8 cellular contexts compared by ENCODE assay signal in genomic region chr1:67735806-67736627, GRCh38. TPM values are rescaled to one million over a fixed set of nuclear protein-coding genes. Genes with fewer than 3 reads are reported as not detected.
A peak's percentile ranks its signal among the peaks of the same experiment; 100 is the strongest.
DNase-seq lines count a peak whose midpoint lies in the region; ATAC-seq and TF ChIP-seq lines count a peak whose summit lies in the region.

No MANE protein-coding gene starts in this region.

- POLR2A ChIA-PET in naive thymus-derived CD4-positive, alpha-beta T cell (lab: Charles Lee), result interaction anchor here (2.3 kb wide), 1 partner anchor 50 kb away, joined by 11 read pairs; the partner anchor contains the start of gene GADD45A

- peak overlapping the region; percentile 35 for H3K4me3 ChIP-seq in naive thymus-derived CD4-positive, alpha-beta T cell (ENCODE audit: low read length)
- H3K4me3 ChIP-seq in tibial artery, result peak overlapping the region in 1 of 2 donors; percentile 22

- H3K27me3 ChIP-seq in naive thymus-derived CD4-positive, alpha-beta T cell (ENCODE audit: control insufficient read depth in 2 of 2, insufficient read depth in 2 of 2, low read length in 2 of 2), result no peaks in the 10 kb centered on the region
- no peaks in the 10 kb centered on the region for H3K27me3 ChIP-seq in tibial artery

- TF ChIP-seq CTCF in tibial artery (IDR thresholded peaks at IDR 0.05), result no peak

- peak; percentile 92 for ATAC-seq in HG02759 (IDR thresholded peaks at IDR 0.05; ENCODE audit: unreplicated experiment)
- peak; percentile 84 for ATAC-seq in naive thymus-derived CD4-positive, alpha-beta T cell

- no peaks in the 10 kb centered on the region for H3K9me3 ChIP-seq in naive thymus-derived CD4-positive, alpha-beta T cell (ENCODE audit: control insufficient read depth in 2 of 3, low read length in 3 of 3)
- H3K9me3 ChIP-seq in tibial artery, result no peaks in the 10 kb centered on the region

- DNase-seq in NCI-H2081 (lab: John Stamatoyannopoulos, UW), result peak; percentile 39 to 66
- no peak for DNase-seq in NCI-H2081 treated with DMSO at 0.1 percent for 48 hours (lab: John Stamatoyannopoulos, UW)
- DNase-seq in NCI-H2029 (lab: John Stamatoyannopoulos, UW), result peak; percentile 95
- DNase-seq in activated CD4-positive, alpha-beta T cell treated with anti-CD3 and anti-CD28 coated beads, Interleukin-2, amount 50 U/mL, for 48 hours, result peak; percentile 34 to 51
- no peak for DNase-seq in epithelial cell of prostate (ENCODE audit: low read depth, low spot score)
- peak in 8 of 9 donors; percentile 7 to 42 (median 30) for DNase-seq in naive thymus-derived CD4-positive, alpha-beta T cell
- peak; percentile 85 to 88 for DNase-seq in tibial artery

- peaks cover 7 to 11% of the 10 kb centered on the region in 2 donors for H3K4me1 ChIP-seq in naive thymus-derived CD4-positive, alpha-beta T cell (ENCODE audit: control insufficient read depth in 2 of 2, insufficient read depth in 2 of 2, low read length in 2 of 2)
- H3K4me1 ChIP-seq in tibial artery, result peaks cover 3 to 91% (median 71%) of the 10 kb centered on the region in 4 donors

- intact Hi-C loops in naive thymus-derived CD4-positive, alpha-beta T cell (cut with micrococcal nuclease), result loop anchor here (1.0 to 2.0 kb wide), 2 partner anchors 51 kb away; partner anchors contain the start of gene GADD45A (in 2 of the 2)
- intact Hi-C loops in tibial artery (cut with DNase I; ENCODE audit: low total_unique reads), result no loop called here

- H3K27ac ChIP-seq in epithelial cell of prostate, result peak overlapping the region; percentile 88
- H3K27ac ChIP-seq in naive thymus-derived CD4-positive, alpha-beta T cell (ENCODE audit: low read depth, low read length), result peak overlapping the region; percentile 22
- peak overlapping the region; percentile 67 to 74 for H3K27ac ChIP-seq in tibial artery

- CTCF ChIA-PET in naive thymus-derived CD4-positive, alpha-beta T cell (lab: Charles Lee), result interaction anchor here (2.6 kb wide), 1 partner anchor 24 kb away, joined by 10 read pairs; no protein-coding TSS in a partner anchor

- H3K36me3 Mint-ChIP-seq in naive thymus-derived CD4-positive, alpha-beta T cell, result no peaks in the 10 kb centered on the region

- peaks cover 14 to 26% (median 23%) of the 10 kb centered on the region in 7 donors for H3K4me1 Mint-ChIP-seq in naive thymus-derived CD4-positive, alpha-beta T cell

- no peaks in the 10 kb centered on the region for H3K36me3 ChIP-seq in naive thymus-derived CD4-positive, alpha-beta T cell (ENCODE audit: control insufficient read depth in 2 of 3, insufficient read depth in 3 of 3, low read length in 3 of 3)
- H3K36me3 ChIP-seq in tibial artery, result no peaks in the 10 kb centered on the region

- H3K9me3 Mint-ChIP-seq in naive thymus-derived CD4-positive, alpha-beta T cell, result no peaks in the 10 kb centered on the region

- H3K4me3 Mint-ChIP-seq in naive thymus-derived CD4-positive, alpha-beta T cell, result peak overlapping the region; percentile 57 to 90 (median 78)

- peaks cover 0 to 5% (median 0%) of the 10 kb centered on the region in 5 donors for H3K27me3 Mint-ChIP-seq in naive thymus-derived CD4-positive, alpha-beta T cell

- peak overlapping the region; percentile 67 to 94 (median 90) for H3K27ac Mint-ChIP-seq in naive thymus-derived CD4-positive, alpha-beta T cell

RNA-seq across cellular contexts. Expression of gene GADD45A, which starts 51.0 kb away (rescaled TPM):
- total RNA-seq in naive thymus-derived CD4-positive, alpha-beta T cell, result 10 to 100 TPM; 15.0 to 70.4 (median 24.2) TPM
- 1 to 10 TPM; 7.0 to 8.3 TPM for polyA plus RNA-seq in naive thymus-derived CD4-positive, alpha-beta T cell

Comparison
In these comparisons a context has a peak if more than half of its experiments do, and no peak if none do; other contexts are left out.
1. DNase-seq: peak in NCI-H2081 (2 of 2), NCI-H2029 (single experiment), activated CD4-positive, alpha-beta T cell treated with anti-CD3 and anti-CD28 coated beads, Interleukin-2, amount 50 U/mL, for 48 hours (2 of 2), naive thymus-derived CD4-positive, alpha-beta T cell (8 of 9) and tibial artery (2 of 2); none in NCI-H2081 treated with DMSO at 0.1 percent for 48 hours (single experiment) and epithelial cell of prostate (single experiment).
2. H3K27ac ChIP-seq: peak in every context shown above with its lines; median percentile 88 in epithelial cell of prostate; 70 in tibial artery; 22 in naive thymus-derived CD4-positive, alpha-beta T cell.